In the genomic region with DNA sequence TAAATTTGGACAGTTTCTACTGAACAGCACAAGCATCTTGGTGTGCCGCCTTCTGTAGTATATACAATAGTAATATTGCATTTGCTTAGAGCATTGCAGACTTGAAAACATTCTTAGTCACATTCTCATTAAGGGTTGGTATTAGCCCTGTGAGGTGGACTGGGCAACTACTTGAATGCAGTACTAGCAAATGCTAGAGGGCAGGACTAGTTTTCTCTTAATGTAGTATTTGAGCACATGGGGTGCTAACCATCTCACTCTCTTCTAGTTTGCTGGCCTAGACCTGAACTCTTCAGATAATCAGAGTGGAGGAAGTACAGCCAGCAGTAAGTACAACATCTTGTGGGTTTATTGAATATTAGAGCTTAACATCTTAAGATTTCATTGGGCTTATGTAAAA, we compare ENCODE assay signal across 1 cellular context.
TF ChIP-seq lines count a peak whose summit lies in the region.

No MANE protein-coding gene starts in this region.

TF ChIP-seq in H1, 55 proteins besides CTCF, POLR2A, EP300 and RAD21 (continued from another document):
- TF ChIP-seq HDAC2 (IDR thresholded peaks at IDR 0.05; ENCODE audit: borderline replicate concordance in 1 of 2, low read depth in 2 of 2, low read length in 2 of 2) (no peak), SUZ12 (IDR thresholded peaks at IDR 0.05; ENCODE audit: low read length) (no peak), CEBPB (IDR thresholded peaks at IDR 0.05; ENCODE audit: low read depth, low read length) (no peak), PHF8 (conservative IDR thresholded peaks at IDR 0.05; ENCODE audit: low read depth, low read length) (no peak), RXRA (IDR thresholded peaks at IDR 0.05; ENCODE audit: insufficient read depth, low read depth, low read length) (no peak), KDM4A (IDR thresholded peaks at IDR 0.05; ENCODE audit: low read depth, low read length, severe bottlenecking) (no peak), MAFK (IDR thresholded peaks at IDR 0.05; ENCODE audit: low read depth, low read length) (no peak)
- TF ChIP-seq, protein P1, sequence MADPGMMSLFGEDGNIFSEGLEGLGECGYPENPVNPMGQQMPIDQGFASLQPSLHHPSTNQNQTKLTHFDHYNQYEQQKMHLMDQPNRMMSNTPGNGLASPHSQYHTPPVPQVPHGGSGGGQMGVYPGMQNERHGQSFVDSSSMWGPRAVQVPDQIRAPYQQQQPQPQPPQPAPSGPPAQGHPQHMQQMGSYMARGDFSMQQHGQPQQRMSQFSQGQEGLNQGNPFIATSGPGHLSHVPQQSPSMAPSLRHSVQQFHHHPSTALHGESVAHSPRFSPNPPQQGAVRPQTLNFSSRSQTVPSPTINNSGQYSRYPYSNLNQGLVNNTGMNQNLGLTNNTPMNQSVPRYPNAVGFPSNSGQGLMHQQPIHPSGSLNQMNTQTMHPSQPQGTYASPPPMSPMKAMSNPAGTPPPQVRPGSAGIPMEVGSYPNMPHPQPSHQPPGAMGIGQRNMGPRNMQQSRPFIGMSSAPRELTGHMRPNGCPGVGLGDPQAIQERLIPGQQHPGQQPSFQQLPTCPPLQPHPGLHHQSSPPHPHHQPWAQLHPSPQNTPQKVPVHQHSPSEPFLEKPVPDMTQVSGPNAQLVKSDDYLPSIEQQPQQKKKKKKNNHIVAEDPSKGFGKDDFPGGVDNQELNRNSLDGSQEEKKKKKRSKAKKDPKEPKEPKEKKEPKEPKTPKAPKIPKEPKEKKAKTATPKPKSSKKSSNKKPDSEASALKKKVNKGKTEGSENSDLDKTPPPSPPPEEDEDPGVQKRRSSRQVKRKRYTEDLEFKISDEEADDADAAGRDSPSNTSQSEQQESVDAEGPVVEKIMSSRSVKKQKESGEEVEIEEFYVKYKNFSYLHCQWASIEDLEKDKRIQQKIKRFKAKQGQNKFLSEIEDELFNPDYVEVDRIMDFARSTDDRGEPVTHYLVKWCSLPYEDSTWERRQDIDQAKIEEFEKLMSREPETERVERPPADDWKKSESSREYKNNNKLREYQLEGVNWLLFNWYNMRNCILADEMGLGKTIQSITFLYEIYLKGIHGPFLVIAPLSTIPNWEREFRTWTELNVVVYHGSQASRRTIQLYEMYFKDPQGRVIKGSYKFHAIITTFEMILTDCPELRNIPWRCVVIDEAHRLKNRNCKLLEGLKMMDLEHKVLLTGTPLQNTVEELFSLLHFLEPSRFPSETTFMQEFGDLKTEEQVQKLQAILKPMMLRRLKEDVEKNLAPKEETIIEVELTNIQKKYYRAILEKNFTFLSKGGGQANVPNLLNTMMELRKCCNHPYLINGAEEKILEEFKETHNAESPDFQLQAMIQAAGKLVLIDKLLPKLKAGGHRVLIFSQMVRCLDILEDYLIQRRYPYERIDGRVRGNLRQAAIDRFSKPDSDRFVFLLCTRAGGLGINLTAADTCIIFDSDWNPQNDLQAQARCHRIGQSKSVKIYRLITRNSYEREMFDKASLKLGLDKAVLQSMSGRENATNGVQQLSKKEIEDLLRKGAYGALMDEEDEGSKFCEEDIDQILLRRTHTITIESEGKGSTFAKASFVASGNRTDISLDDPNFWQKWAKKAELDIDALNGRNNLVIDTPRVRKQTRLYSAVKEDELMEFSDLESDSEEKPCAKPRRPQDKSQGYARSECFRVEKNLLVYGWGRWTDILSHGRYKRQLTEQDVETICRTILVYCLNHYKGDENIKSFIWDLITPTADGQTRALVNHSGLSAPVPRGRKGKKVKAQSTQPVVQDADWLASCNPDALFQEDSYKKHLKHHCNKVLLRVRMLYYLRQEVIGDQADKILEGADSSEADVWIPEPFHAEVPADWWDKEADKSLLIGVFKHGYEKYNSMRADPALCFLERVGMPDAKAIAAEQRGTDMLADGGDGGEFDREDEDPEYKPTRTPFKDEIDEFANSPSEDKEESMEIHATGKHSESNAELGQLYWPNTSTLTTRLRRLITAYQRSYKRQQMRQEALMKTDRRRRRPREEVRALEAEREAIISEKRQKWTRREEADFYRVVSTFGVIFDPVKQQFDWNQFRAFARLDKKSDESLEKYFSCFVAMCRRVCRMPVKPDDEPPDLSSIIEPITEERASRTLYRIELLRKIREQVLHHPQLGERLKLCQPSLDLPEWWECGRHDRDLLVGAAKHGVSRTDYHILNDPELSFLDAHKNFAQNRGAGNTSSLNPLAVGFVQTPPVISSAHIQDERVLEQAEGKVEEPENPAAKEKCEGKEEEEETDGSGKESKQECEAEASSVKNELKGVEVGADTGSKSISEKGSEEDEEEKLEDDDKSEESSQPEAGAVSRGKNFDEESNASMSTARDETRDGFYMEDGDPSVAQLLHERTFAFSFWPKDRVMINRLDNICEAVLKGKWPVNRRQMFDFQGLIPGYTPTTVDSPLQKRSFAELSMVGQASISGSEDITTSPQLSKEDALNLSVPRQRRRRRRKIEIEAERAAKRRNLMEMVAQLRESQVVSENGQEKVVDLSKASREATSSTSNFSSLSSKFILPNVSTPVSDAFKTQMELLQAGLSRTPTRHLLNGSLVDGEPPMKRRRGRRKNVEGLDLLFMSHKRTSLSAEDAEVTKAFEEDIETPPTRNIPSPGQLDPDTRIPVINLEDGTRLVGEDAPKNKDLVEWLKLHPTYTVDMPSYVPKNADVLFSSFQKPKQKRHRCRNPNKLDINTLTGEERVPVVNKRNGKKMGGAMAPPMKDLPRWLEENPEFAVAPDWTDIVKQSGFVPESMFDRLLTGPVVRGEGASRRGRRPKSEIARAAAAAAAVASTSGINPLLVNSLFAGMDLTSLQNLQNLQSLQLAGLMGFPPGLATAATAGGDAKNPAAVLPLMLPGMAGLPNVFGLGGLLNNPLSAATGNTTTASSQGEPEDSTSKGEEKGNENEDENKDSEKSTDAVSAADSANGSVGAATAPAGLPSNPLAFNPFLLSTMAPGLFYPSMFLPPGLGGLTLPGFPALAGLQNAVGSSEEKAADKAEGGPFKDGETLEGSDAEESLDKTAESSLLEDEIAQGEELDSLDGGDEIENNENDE (IDR thresholded peaks at IDR 0.05; ENCODE audit: insufficient replicate concordance, low read length): no peak
